Comparison of ENCODE assay signal across 16 cellular contexts in the genomic region with DNA sequence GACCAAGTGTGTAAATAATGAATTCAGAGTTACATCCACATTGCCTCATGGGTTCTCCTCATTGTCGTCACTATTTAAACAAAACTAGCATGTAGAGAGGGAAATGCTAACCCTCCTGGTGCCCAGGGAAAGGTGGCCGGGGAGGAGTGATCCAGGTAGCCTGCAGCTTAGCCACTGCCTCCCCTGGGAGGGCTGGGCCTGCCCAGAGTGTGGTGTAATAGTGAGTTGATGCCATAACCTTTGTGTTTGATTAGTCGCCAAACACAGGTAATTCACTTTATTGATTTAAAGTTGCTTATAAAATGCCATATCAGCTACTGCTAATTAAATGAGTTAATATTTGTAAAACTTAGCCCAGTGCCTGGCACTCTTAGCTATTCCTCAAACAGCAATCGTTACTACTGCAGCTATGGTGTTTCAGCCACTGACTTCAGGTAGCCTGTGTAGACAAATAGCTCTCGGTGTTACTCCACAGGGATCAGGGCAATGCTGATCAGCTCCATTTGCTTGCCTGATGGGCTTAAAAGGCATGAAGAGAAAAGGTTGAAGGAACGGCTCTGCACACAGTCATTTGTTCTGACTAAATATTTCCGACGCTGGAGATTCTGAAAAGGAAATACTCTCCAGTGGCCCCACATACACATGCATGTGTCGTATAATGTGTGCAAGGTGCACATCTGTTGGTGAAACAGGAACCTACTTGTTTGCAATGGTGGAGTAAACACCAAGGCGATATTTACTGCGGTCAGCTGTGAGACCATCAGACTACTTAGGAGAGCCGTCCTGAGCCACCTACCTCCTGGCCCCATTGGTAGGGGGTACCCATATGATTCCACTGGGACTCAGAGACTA. TPM values are rescaled to one million over a fixed set of nuclear protein-coding genes. Genes with fewer than 3 reads are reported as not detected.
DNase-seq lines count a peak whose midpoint lies in the region; ATAC-seq and TF ChIP-seq lines count a peak whose summit lies in the region.
"Had no signal": no experiment of that assay in that cellular context is flagged by ENCODE, and none has a peak within 500 bp of the region (broad histone marks: within the 10 kb centered on the region; RNA-seq: fewer than 3 reads in every experiment).

No MANE protein-coding gene starts in this region.

- TF ChIP-seq CTCF in body of pancreas (IDR thresholded peaks at IDR 0.05) (no peak), GM13977 (IDR thresholded peaks at IDR 0.05; ENCODE audit: extremely low read depth, insufficient read depth, missing control alignments) (no peak), A673 (conservative IDR thresholded peaks at IDR 0.05; ENCODE audit: low read depth, low read length) (no peak), BE2C (IDR thresholded peaks at IDR 0.05; ENCODE audit: low read depth, low read length) (no peak)

- DNase-seq in DMS153 (lab: John Stamatoyannopoulos, UW) = peak; percentile 90
- DNase-seq in NCI-H146 treated with DMSO at 0.1 percent for 48 hours (lab: John Stamatoyannopoulos, UW; ENCODE audit: unreplicated experiment) = peak; percentile 27
- DNase-seq in body of pancreas = peak in 3 of 4 donors; percentile 18 to 27 (median 20)
- no peak for DNase-seq in neuronal stem cell (ENCODE audit: low spot score)
- no peak for DNase-seq in stimulated activated naive CD8-positive, alpha-beta T cell treated with anti-CD3 and anti-CD28 coated beads, Interleukin-15, Interleukin-2, amounts not matched to agents 100 U/mL and 50 U/mL, for 24 hours
- DNase-seq in GM13977 (ENCODE audit: low spot score) = no peak
- DNase-seq in A673 (ENCODE audit: low spot score) = no peak
- no peak for DNase-seq in BE2C
- DNase-seq: DND-41, GDM1, GOT3, NCI-H2081 treated with DMSO at 0.1 percent for 48 hours, NCI-H2227 treated with DMSO at 0.1 percent for 48 hours, SIG-M5 had no signal

- ATAC-seq in body of pancreas = peak; percentile 67
- no peak for ATAC-seq in stimulated activated naive CD8-positive, alpha-beta T cell treated with anti-CD3 and anti-CD28 coated beads, Interleukin-15, Interleukin-2, amounts not matched to agents 100 U/mL and 50 U/mL, for 24 hours
- ATAC-seq: A549 had no signal

- POLR2A ChIA-PET in A673 (lab: Charles Lee; ENCODE audit: low non-redundant PET) = no interaction called here

- no peak overlapping the region for H3K4me2 ChIP-seq in neuronal stem cell (ENCODE audit: insufficient read depth, low read length, poor library complexity, severe bottlenecking)
- H3K4me2 ChIP-seq: A549 had no signal

- H3K23ac ChIP-seq in neuronal stem cell (ENCODE audit: low read depth, low read length, poor library complexity) = no peak overlapping the region

- no peak overlapping the region for H2BK12ac ChIP-seq in neuronal stem cell (ENCODE audit: low read length)

- no peak overlapping the region for H2AK5ac ChIP-seq in neuronal stem cell (ENCODE audit: low read depth, low read length)

- H3K9ac ChIP-seq in neuronal stem cell (ENCODE audit: low read depth, low read length, poor library complexity) = no peak overlapping the region

- in situ Hi-C loops in GM13977 (cut with MboI; ENCODE audit: low pct_unique_long_range_greater_than_20kb, low sequenced_read_pairs, unreplicated experiment) = no loop called here

- H3K4me1 ChIP-seq in body of pancreas (peaks cover 6% of the 10 kb centered on the region), neuronal stem cell (ENCODE audit: control insufficient read depth in 2 of 2, insufficient read depth in 1 of 2, low read depth in 1 of 2, low read length in 2 of 2) (peaks cover 0 to 2% of the 10 kb centered on the region in 2 donors), A673 (ENCODE audit: insufficient read depth, low read length, poor library complexity, severe bottlenecking) (no peaks in the 10 kb centered on the region), BE2C (no peaks in the 10 kb centered on the region)
- H3K4me1 ChIP-seq: A549 had no signal

- no peak overlapping the region for H2BK120ac ChIP-seq in neuronal stem cell (ENCODE audit: low read depth, low read length)

- no peaks in the 10 kb centered on the region for H3K9me3 ChIP-seq in body of pancreas
- peaks cover 0 to under 1% of the 10 kb centered on the region in 2 donors for H3K9me3 ChIP-seq in neuronal stem cell (replicated peaks in 1 of 2; ENCODE audit: control insufficient read depth in 2 of 2, insufficient read depth in 1 of 2, low read depth in 1 of 2, low read length in 2 of 2)
- no peaks in the 10 kb centered on the region for H3K9me3 ChIP-seq in A673 (ENCODE audit: low read depth, low read length, poor library complexity, severe bottlenecking)
- no peaks in the 10 kb centered on the region for H3K9me3 ChIP-seq in BE2C
- H3K9me3 ChIP-seq: A549 had no signal

- H3K4me3 ChIP-seq in body of pancreas (no peak overlapping the region), neuronal stem cell (ENCODE audit: low read length in 2 of 2) (no peak overlapping the region), A673 (ENCODE audit: low read depth, low read length, poor library complexity, severe bottlenecking) (no peak overlapping the region), BE2C (ENCODE audit: low read depth, low read length) (no peak overlapping the region)
- H3K4me3 ChIP-seq: A549 had no signal

- CTCF ChIA-PET in A673 (lab: Charles Lee) = interaction anchor here (0.7 kb wide), 1 partner anchor 12 kb away, joined by 4 read pairs; no protein-coding TSS in a partner anchor

- WGBS in body of pancreas, 2 donors = 69 to 73% methylated on average over 12 of the region's 12 CpGs
- WGBS in neuronal stem cell (ENCODE audit: extremely low coverage in 2 of 2, insufficient read length in 2 of 2, insufficient replicate concordance in 1 of 2), 2 donors = no CpG with 5 or more reads among the region's 12 CpGs

- no peaks in the 10 kb centered on the region for H3K36me3 ChIP-seq in body of pancreas (replicated peaks in 1 of 2; ENCODE audit: insufficient read depth in 1 of 2, low read depth in 2 of 2)
- H3K36me3 ChIP-seq in neuronal stem cell (replicated peaks in 1 of 2; ENCODE audit: control insufficient read depth in 2 of 2, insufficient read depth in 2 of 2, low read length in 2 of 2) = no peaks in the 10 kb centered on the region
- H3K36me3 ChIP-seq in A673 (ENCODE audit: insufficient read depth, low read length, poor library complexity, severe bottlenecking) = no peaks in the 10 kb centered on the region
- H3K36me3 ChIP-seq in BE2C = no peaks in the 10 kb centered on the region

- intact Hi-C loops in body of pancreas (cut with DNase I) = no loop called here
- intact Hi-C loops in A673 (cut with micrococcal nuclease; ENCODE audit: unreplicated experiment) = no loop called here

- no peaks in the 10 kb centered on the region for H3K79me1 ChIP-seq in neuronal stem cell (ENCODE audit: low read depth, low read length)

- no peaks in the 10 kb centered on the region for H3K27me3 ChIP-seq in body of pancreas
- H3K27me3 ChIP-seq in neuronal stem cell (ENCODE audit: control insufficient read depth in 3 of 3, insufficient read depth in 3 of 3, low read depth in 1 of 3, low read length in 3 of 3) = peaks cover 0 to 23% (median 0%) of the 10 kb centered on the region in 3 experiments
- no peaks in the 10 kb centered on the region for H3K27me3 ChIP-seq in A673 (replicated peaks; ENCODE audit: insufficient read depth, low read depth, low read length, poor library complexity)
- H3K27me3 ChIP-seq in BE2C = peaks cover 41% of the 10 kb centered on the region

- no peak overlapping the region for H2AFZ ChIP-seq in neuronal stem cell (ENCODE audit: low read length)

- peak overlapping the region; percentile 6 for H3K18ac ChIP-seq in neuronal stem cell (ENCODE audit: low read length)

- H2BK5ac ChIP-seq in neuronal stem cell (ENCODE audit: low read length) = no peak overlapping the region

- H4K8ac ChIP-seq in neuronal stem cell (ENCODE audit: low read depth, low read length) = no peak overlapping the region

- H4K91ac ChIP-seq in neuronal stem cell (ENCODE audit: low read depth, low read length, poor library complexity) = no peak overlapping the region

- BruUV-seq in A673 (replicated peaks; lab: Mats Ljungman, UMichigan) = no TSS peak

- H2BK15ac ChIP-seq in neuronal stem cell (ENCODE audit: low read length) = no peak overlapping the region

- H3K4ac ChIP-seq in neuronal stem cell (ENCODE audit: low read length) = no peak overlapping the region

- no peak overlapping the region for H3K14ac ChIP-seq in neuronal stem cell (ENCODE audit: low read length)

- TF ChIP-seq POLR2A in body of pancreas (IDR thresholded peaks at IDR 0.05) = no peak

- H3K27ac ChIP-seq in body of pancreas (no peak overlapping the region), neuronal stem cell (replicated peaks; ENCODE audit: low read length) (no peak overlapping the region), A673 (ENCODE audit: low read depth, low read length, poor library complexity, severe bottlenecking) (no peak overlapping the region)
- H3K27ac ChIP-seq: A549 had no signal

RNA-seq across cellular contexts. Expression of gene PRMT8, which starts 45.6 kb away (rescaled TPM):
- total RNA-seq in body of pancreas = under 1 TPM in 1 of 2 donors, not detected in 1; under 0.01 TPM
- polyA plus RNA-seq in neuronal stem cell (2013, experiment 1 of 2) = 0.93 TPM
- 0.86 TPM for polyA plus RNA-seq in neuronal stem cell (2013, experiment 2 of 2)
- total RNA-seq in A673 (2021) = 0.17 TPM in 2 replicates
- polyA plus RNA-seq in BE2C (2012; ENCODE audit: insufficient read depth, insufficient read length, low read depth) = 0.08 TPM
- total RNA-seq: LHCN-M2 had no signal
- polyA plus RNA-seq: A549 had no signal

Comparison
In these comparisons a context has a peak if more than half of its experiments do, and no peak if none do; other contexts are left out.
1. DNase-seq: peak in DMS153 (single experiment), NCI-H146 treated with DMSO at 0.1 percent for 48 hours (single experiment) and body of pancreas (3 of 4); none in neuronal stem cell (single experiment), stimulated activated naive CD8-positive, alpha-beta T cell treated with anti-CD3 and anti-CD28 coated beads, Interleukin-15, Interleukin-2, amounts not matched to agents 100 U/mL and 50 U/mL, for 24 hours (single experiment), GM13977 (single experiment), A673 (single experiment) and BE2C (single experiment).